ENCODE assay signal across 18 cellular contexts in genomic region chr4:79632114-79632513, GRCh38.
"Had no signal": no experiment of that assay in that cellular context is flagged by ENCODE, and none has a peak within 500 bp of the region (broad histone marks: within the 10 kb centered on the region; RNA-seq: fewer than 3 reads in every experiment).

No MANE protein-coding gene starts in this region.

- ATAC-seq: effector memory CD8-positive, alpha-beta T cell; left colon; left ventricle myocardium superior; naive thymus-derived CD4-positive, alpha-beta T cell; psoas muscle; right lobe of liver; stimulated activated effector memory CD8-positive, alpha-beta T cell treated with anti-CD3 and anti-CD28 coated beads, Interleukin-12 subunit alpha, Interleukin-12 subunit beta, amount 100 ng/mL, for 72 hours; upper lobe of right lung had no signal

- H3K4me2 ChIP-seq: hepatocyte had no signal

- H3K79me2 ChIP-seq: hepatocyte, parathyroid adenoma had no signal

- H3K27me3 ChIP-seq: hepatocyte, right lobe of liver, tibial artery, upper lobe of right lung, vagina had no signal

- H3K27ac ChIP-seq: hepatocyte, parathyroid adenoma, psoas muscle, right lobe of liver, tibial artery, upper lobe of right lung, vagina had no signal

- H2AFZ ChIP-seq: hepatocyte, parathyroid adenoma had no signal

- H3K9ac ChIP-seq: parathyroid adenoma had no signal

- DNase-seq: effector memory CD8-positive, alpha-beta T cell; foreskin melanocyte; head of caudate nucleus; left colon; left ventricle myocardium superior; naive thymus-derived CD4-positive, alpha-beta T cell; nephron progenitor cell; psoas muscle; retina; right lobe of liver; stimulated activated CD4-positive, alpha-beta T cell treated with anti-CD3 and anti-CD28 coated beads, Interleukin-4, amount 100 ng/mL, for 1 hour; stimulated activated CD8-positive, alpha-beta memory T cell treated with anti-CD3 and anti-CD28 coated beads, Interleukin-4, amount 100 ng/mL, for 48 hours; tibial artery; upper lobe of right lung had no signal

- H3K36me3 ChIP-seq: right lobe of liver, tibial artery, upper lobe of right lung, vagina had no signal

- H3K4me1 ChIP-seq: parathyroid adenoma, psoas muscle, right lobe of liver, upper lobe of right lung, vagina had no signal

- H3K9me3 ChIP-seq: psoas muscle, right lobe of liver, tibial artery, upper lobe of right lung, vagina had no signal

- H3K4me3 ChIP-seq: hepatocyte, psoas muscle, right lobe of liver, tibial artery, upper lobe of right lung, vagina had no signal
